16 cellular contexts compared by ENCODE assay signal in genomic region chr14:50310445-50310844, GRCh38. TPM values are rescaled to one million over a fixed set of nuclear protein-coding genes. Genes with fewer than 3 reads are reported as not detected.
DNase-seq lines count a peak whose midpoint lies in the region; ATAC-seq and TF ChIP-seq lines count a peak whose summit lies in the region.
"Had no signal": no experiment of that assay in that cellular context is flagged by ENCODE, and none has a peak within 500 bp of the region (broad histone marks: within the 10 kb centered on the region; RNA-seq: fewer than 3 reads in every experiment).

No MANE protein-coding gene starts in this region.

- no peak overlapping the region for H3K9ac ChIP-seq in endodermal cell (ENCODE audit: extremely low read depth, low read length, poor library complexity, severe bottlenecking)

- no peak overlapping the region for H3K4me3 ChIP-seq in breast epithelium
- H3K4me3 ChIP-seq in Panc1 (ENCODE audit: low read depth in 2 of 2, low read length in 2 of 2), result peak overlapping the region; percentile 81 to 88; a peak in 3 of 4 replicates
- H3K4me3 ChIP-seq in endodermal cell (ENCODE audit: low read length), result no peak overlapping the region

- H3K27me3 Mint-ChIP-seq in MCF 10A (ENCODE audit: insufficient read depth, unreplicated experiment) (no peaks in the 10 kb centered on the region), endodermal cell (ENCODE audit: insufficient read depth) (no peaks in the 10 kb centered on the region)
- no peaks in the 10 kb centered on the region for H3K27me3 Mint-ChIP-seq in stimulated activated naive B cell treated with anti-CD40 and anti-IgM and Interleukin-4, amounts not matched to agents 10 μg/mL and 1 μg/mL and 100 μg/mL, for 72 hours

- H3K36me3 Mint-ChIP-seq in MCF 10A (ENCODE audit: insufficient read depth, unreplicated experiment) (peaks cover 14% of the 10 kb centered on the region), endodermal cell (ENCODE audit: low read depth) (peaks cover 24% of the 10 kb centered on the region)
- peaks cover 15 to 18% of the 10 kb centered on the region in 2 donors for H3K36me3 Mint-ChIP-seq in stimulated activated naive B cell treated with anti-CD40 and anti-IgM and Interleukin-4, amounts not matched to agents 10 μg/mL and 1 μg/mL and 100 μg/mL, for 72 hours

- H3K36me3 ChIP-seq in breast epithelium (no peaks in the 10 kb centered on the region), Panc1 (ENCODE audit: control insufficient read depth, insufficient read depth, low read length) (peaks cover 3% of the 10 kb centered on the region; the same call in 1 of the 2 replicates), endodermal cell (ENCODE audit: control insufficient read depth, insufficient read depth, low read length) (peaks cover 9% of the 10 kb centered on the region)

- H3K27ac Mint-ChIP-seq in MCF 10A (ENCODE audit: low read depth, unreplicated experiment), result peak overlapping the region; percentile 91
- H3K27ac Mint-ChIP-seq in endodermal cell, result no peak overlapping the region
- no peak overlapping the region for H3K27ac Mint-ChIP-seq in stimulated activated naive B cell treated with anti-CD40 and anti-IgM and Interleukin-4, amounts not matched to agents 10 μg/mL and 1 μg/mL and 100 μg/mL, for 72 hours

- POLR2A ChIA-PET in MCF 10A (lab: Yijun Ruan, JAX) (interaction anchor here (0.9 to 4.1 kb wide), 7 partner anchors 11 to 219 kb away, joined by 3 to 40 read pairs (median 7); partner anchors contain the start of genes SOS2 and VCPKMT), Panc1 (lab: Charles Lee) (no interaction called here)

- no TSS peak for BruUV-seq in MCF 10A (replicated peaks; lab: Mats Ljungman, UMichigan)
- no TSS peak for BruUV-seq in Panc1 (replicated peaks; lab: Mats Ljungman, UMichigan)

- H3K4me3 Mint-ChIP-seq in MCF 10A (ENCODE audit: unreplicated experiment) (peak overlapping the region; percentile 23), endodermal cell (peak overlapping the region; percentile 83)
- peak overlapping the region; percentile 14 to 97 for H3K4me3 Mint-ChIP-seq in stimulated activated naive B cell treated with anti-CD40 and anti-IgM and Interleukin-4, amounts not matched to agents 10 μg/mL and 1 μg/mL and 100 μg/mL, for 72 hours

- H3K4me1 Mint-ChIP-seq in MCF 10A (ENCODE audit: insufficient read depth, unreplicated experiment), result peaks cover 18% of the 10 kb centered on the region
- H3K4me1 Mint-ChIP-seq in endodermal cell, result peaks cover 7% of the 10 kb centered on the region
- peaks cover 8 to 16% of the 10 kb centered on the region in 2 donors for H3K4me1 Mint-ChIP-seq in stimulated activated naive B cell treated with anti-CD40 and anti-IgM and Interleukin-4, amounts not matched to agents 10 μg/mL and 1 μg/mL and 100 μg/mL, for 72 hours

- ATAC-seq in Panc1 (no peak), GM18909 (IDR thresholded peaks at IDR 0.05; ENCODE audit: poor library complexity, unreplicated experiment) (no peak), omental fat pad (ENCODE audit: low FRiP score) (no peak)
- no peak for ATAC-seq in stimulated activated naive B cell treated with anti-CD40 and anti-IgM and Interleukin-4, amounts not matched to agents 10 μg/mL and 1 μg/mL and 100 μg/mL, for 72 hours (replicated peaks)
- ATAC-seq: right cardiac atrium had no signal

- intact Hi-C loops in MCF 10A (cut with micrococcal nuclease) (no loop called here), breast epithelium (cut with DNase I; ENCODE audit: low total_unique reads) (no loop called here), Panc1 (cut with micrococcal nuclease; ENCODE audit: unreplicated experiment) (no loop called here)

- H3K9me3 ChIP-seq in breast epithelium (no peaks in the 10 kb centered on the region), Panc1 (ENCODE audit: control insufficient read depth, insufficient read depth, low read depth, low read length) (no peaks in the 10 kb centered on the region), endodermal cell (ENCODE audit: control insufficient read depth, low read length) (peaks cover 12% of the 10 kb centered on the region)

- TF ChIP-seq POLR2A in breast epithelium (IDR thresholded peaks at IDR 0.05), result no peak

- TF ChIP-seq CTCF in MCF 10A (IDR thresholded peaks at IDR 0.05; ENCODE audit: unreplicated experiment) (no peak), breast epithelium (IDR thresholded peaks at IDR 0.05) (no peak), Panc1 (IDR thresholded peaks at IDR 0.05) (no peak), endodermal cell (conservative IDR thresholded peaks at IDR 0.05) (no peak), omental fat pad (IDR thresholded peaks at IDR 0.05) (no peak)

- DNase-seq in MCF 10A (ENCODE audit: unreplicated experiment) (no peak), breast epithelium (ENCODE audit: low spot score in 2 of 2) (no peak), Panc1 (ENCODE audit: low read depth, low spot score) (no peak), endodermal cell (no peak), COLO668 (lab: John Stamatoyannopoulos, UW; ENCODE audit: unreplicated experiment) (no peak), omental fat pad (ENCODE audit: low spot score) (no peak)
- DNase-seq in stimulated activated naive B cell treated with anti-CD40 and anti-IgM and Interleukin-4, amounts not matched to agents 10 μg/mL and 1 μg/mL and 100 μg/mL, for 72 hours, result no peak
- DNase-seq: activated CD8-positive, alpha-beta memory T cell treated with anti-CD3 and anti-CD28 coated beads for 24 hours; amniotic stem cell; EL; GM23248; MV-4-11; NCI-H226; right cardiac atrium; stimulated activated CD4-positive, alpha-beta T cell treated with anti-CD3 and anti-CD28 coated beads, Interleukin-4, amount 100 ng/mL, for 4 hours had no signal

- no peaks in the 10 kb centered on the region for H3K27me3 ChIP-seq in breast epithelium
- no peaks in the 10 kb centered on the region for H3K27me3 ChIP-seq in Panc1 (ENCODE audit: control insufficient read depth, insufficient read depth, low read length)
- no peaks in the 10 kb centered on the region for H3K27me3 ChIP-seq in endodermal cell (ENCODE audit: control insufficient read depth, insufficient read depth, low read length, poor library complexity, severe bottlenecking)

- no peaks in the 10 kb centered on the region for H3K9me3 Mint-ChIP-seq in MCF 10A (ENCODE audit: unreplicated experiment)
- peaks cover 10% of the 10 kb centered on the region for H3K9me3 Mint-ChIP-seq in endodermal cell
- H3K9me3 Mint-ChIP-seq in stimulated activated naive B cell treated with anti-CD40 and anti-IgM and Interleukin-4, amounts not matched to agents 10 μg/mL and 1 μg/mL and 100 μg/mL, for 72 hours, result peaks cover 0 to 4% of the 10 kb centered on the region in 2 donors

- H3K27ac ChIP-seq in breast epithelium (no peak overlapping the region), Panc1 (ENCODE audit: low read length) (no peak overlapping the region), endodermal cell (ENCODE audit: low read depth, low read length) (no peak overlapping the region)
- H3K27ac ChIP-seq: GM23248 had no signal

- 89 to 96% methylated on average over 4 of the region's 4 CpGs for WGBS in endodermal cell (ENCODE audit: insufficient coverage in 1 of 2, insufficient read length in 1 of 2), 2 experiments

- CTCF ChIA-PET in MCF 10A (lab: Yijun Ruan, JAX) (interaction anchor here (0.5 to 2.4 kb wide), 4 partner anchors 10 to 249 kb away, joined by 3 to 21 read pairs (median 6); no protein-coding TSS in a partner anchor), Panc1 (lab: Charles Lee) (no interaction called here)

- H3K4me1 ChIP-seq in breast epithelium (peaks cover 4 to 5% of the 10 kb centered on the region in 2 donors), Panc1 (ENCODE audit: control insufficient read depth, insufficient read depth, low read length) (peaks cover 3% of the 10 kb centered on the region; the same call in 1 of the 2 replicates), endodermal cell (ENCODE audit: control insufficient read depth, insufficient read depth, low read length) (no peaks in the 10 kb centered on the region)

- in situ Hi-C loops in Panc1 (cut with HindIII; ENCODE audit: low pct_unique_long_range_greater_than_20kb, low sequenced_read_pairs), result no loop called here

RNA-seq across cellular contexts. Expression of gene L2HGDH, which starts 1.6 kb away (rescaled TPM):
- 7.9 TPM in 2 replicates for total RNA-seq in MCF 10A (2022)
- 1 to 10 TPM; 3.8 to 6.9 (median 6.3) TPM for total RNA-seq in breast epithelium
- 15.0 TPM for total RNA-seq in Panc1 (2021; ENCODE audit: unreplicated experiment)
- 7.6 TPM for polyA plus RNA-seq in Panc1 (2012; ENCODE audit: insufficient read length)
- total RNA-seq in endodermal cell, result 10 to 100 TPM; 15.9 to 23.2 TPM
- polyA plus RNA-seq in endodermal cell (2013, experiment 1 of 2), result 9.5 TPM
- 8.9 TPM for polyA plus RNA-seq in endodermal cell (2013, experiment 2 of 2)
- total RNA-seq in omental fat pad, result 1 to 10 TPM; 2.3 to 6.2 (median 4.5) TPM

RNA-seq across cellular contexts. Expression of gene DMAC2L, which starts 1.7 kb away (rescaled TPM):
- total RNA-seq in MCF 10A (2022), result 16.3 and 17.6 TPM in 2 replicates
- total RNA-seq in breast epithelium, result 10 to 100 TPM; 19.7 to 30.7 (median 20.3) TPM
- 14.0 TPM for total RNA-seq in Panc1 (2021; ENCODE audit: unreplicated experiment)
- 8.8 TPM for polyA plus RNA-seq in Panc1 (2012; ENCODE audit: insufficient read length)
- 10 to 100 TPM; 15.3 to 16.6 TPM for total RNA-seq in endodermal cell
- 16.2 TPM for polyA plus RNA-seq in endodermal cell (2013, experiment 1 of 2)
- polyA plus RNA-seq in endodermal cell (2013, experiment 2 of 2), result 12.4 TPM
- total RNA-seq in omental fat pad, result 10 to 100 TPM; 16.5 to 19.1 (median 17.4) TPM

Comparison
In these comparisons a context has a peak if more than half of its experiments do, and no peak if none do; other contexts are left out.
1. H3K4me3 Mint-ChIP-seq: peak in every context shown above with its lines; median percentile 83 in endodermal cell; 56 in stimulated activated naive B cell treated with anti-CD40 and anti-IgM and Interleukin-4, amounts not matched to agents 10 μg/mL and 1 μg/mL and 100 μg/mL, for 72 hours; 23 in MCF 10A.
2. H3K4me3 ChIP-seq: peak in Panc1 (2 of 2); none in breast epithelium (0 of 3) and endodermal cell (single experiment).